ENCODE assay signal across 12 cellular contexts in the genomic region with DNA sequence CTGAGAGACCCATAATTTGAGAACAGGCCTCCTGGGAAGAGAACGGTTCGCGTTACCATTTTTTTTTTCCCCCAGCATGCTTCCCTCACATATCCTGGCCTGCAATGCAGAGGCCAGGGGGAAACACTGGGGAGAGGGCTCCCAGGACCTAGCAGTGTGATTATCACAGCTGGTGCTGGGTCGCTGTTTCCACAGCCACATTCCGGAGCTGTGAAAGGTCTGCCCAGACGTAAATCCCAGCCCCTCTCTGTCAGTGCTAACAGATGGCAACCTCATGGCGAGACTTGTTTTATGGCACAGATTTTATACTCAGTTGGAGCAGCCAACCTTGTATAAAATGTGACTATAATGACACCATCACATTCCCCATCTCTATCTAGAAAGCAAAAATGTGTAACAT.
DNase-seq lines count a peak whose midpoint lies in the region; ATAC-seq and TF ChIP-seq lines count a peak whose summit lies in the region.
"Had no signal": no experiment of that assay in that cellular context is flagged by ENCODE, and none has a peak within 500 bp of the region (broad histone marks: within the 10 kb centered on the region; RNA-seq: fewer than 3 reads in every experiment).

No MANE protein-coding gene starts in this region.

- DNase-seq in WERI-Rb-1: peak; percentile 29
- DNase-seq in fibroblast of villous mesenchyme (ENCODE audit: low read depth): peak; percentile 56
- no peak for DNase-seq in osteoblast (ENCODE audit: insufficient read length, low spot score, missing footprints)
- DNase-seq in gastrocnemius medialis: no peak
- no peak for DNase-seq in COR-L47 (lab: John Stamatoyannopoulos, UW)
- DNase-seq in PC-3: no peak
- DNase-seq: activated CD4-positive, alpha-beta T cell treated with anti-CD3 and anti-CD28 coated beads, Interleukin-2, amount 50 U/mL, for 48 hours; activated T-cell treated with anti-CD3 and anti-CD28 coated beads, Interleukin-2, amount 50 U/mL, for 72 hours; mammary epithelial cell; upper lobe of left lung had no signal

- no TSS peak for BruUV-seq in PC-3 (replicated peaks; lab: Mats Ljungman, UMichigan)

- no peak overlapping the region for H3K4me3 ChIP-seq in HEK293 (ENCODE audit: low read depth, low read length)
- H3K4me3 ChIP-seq in WERI-Rb-1 (ENCODE audit: low read depth, low read length): no peak overlapping the region
- no peak overlapping the region for H3K4me3 ChIP-seq in fibroblast of villous mesenchyme (ENCODE audit: low read depth, low read length)
- no peak overlapping the region for H3K4me3 ChIP-seq in osteoblast (ENCODE audit: insufficient read depth, low read length)
- H3K4me3 ChIP-seq in gastrocnemius medialis: no peak overlapping the region
- no peak overlapping the region for H3K4me3 ChIP-seq in PC-3 (ENCODE audit: low read length)
- H3K4me3 ChIP-seq: upper lobe of left lung had no signal

- TF ChIP-seq CTCF in HEK293 (tag by site-specific recombination; IDR thresholded peaks at IDR 0.05) (no peak), WERI-Rb-1 (IDR thresholded peaks at IDR 0.05; ENCODE audit: low read depth, low read length) (no peak), fibroblast of villous mesenchyme (IDR thresholded peaks at IDR 0.05; ENCODE audit: insufficient read depth, low read depth, low read length) (no peak), osteoblast (IDR thresholded peaks at IDR 0.05; ENCODE audit: extremely low read depth, low read depth, low read length) (no peak), gastrocnemius medialis (IDR thresholded peaks at IDR 0.05 in 4 of 5, conservative IDR thresholded peaks at IDR 0.05 in 1 of 5) (no peak), PC-3 (conservative IDR thresholded peaks at IDR 0.05; ENCODE audit: low read depth, low read length) (no peak)

- H3K9ac ChIP-seq in PC-3 (ENCODE audit: low read length): no peak overlapping the region

- H3K4me1 ChIP-seq in HEK293 (ENCODE audit: control insufficient read depth, insufficient read depth, low read length) (no peaks in the 10 kb centered on the region), osteoblast (ENCODE audit: insufficient read depth, low read length) (no peaks in the 10 kb centered on the region), gastrocnemius medialis (peaks cover 5 to 13% of the 10 kb centered on the region in 2 donors), PC-3 (ENCODE audit: insufficient read depth, low read length) (no peaks in the 10 kb centered on the region)

- ATAC-seq in gastrocnemius medialis (no peak), HG02884 (IDR thresholded peaks at IDR 0.05; ENCODE audit: unreplicated experiment) (no peak), PC-3 (no peak)
- ATAC-seq: activated T-cell treated with anti-CD3 and anti-CD28 coated beads, Interleukin-2, amount 50 U/mL, for 72 hours had no signal

- no peak for TF ChIP-seq POLR2A in gastrocnemius medialis (IDR thresholded peaks at IDR 0.05)

- no peaks in the 10 kb centered on the region for H4K20me1 ChIP-seq in osteoblast (ENCODE audit: insufficient read depth, low read length)
- no peaks in the 10 kb centered on the region for H4K20me1 ChIP-seq in PC-3 (ENCODE audit: low read length)

- POLR2A ChIA-PET in HEK293 (lab: Yijun Ruan, JAX): no interaction called here
- POLR2A ChIA-PET in PC-3 (lab: Charles Lee; ENCODE audit: unreplicated experiment): no interaction called here

- H3K4me2 ChIP-seq in osteoblast (ENCODE audit: insufficient read depth, low read length) (no peak overlapping the region), PC-3 (ENCODE audit: low read length) (no peak overlapping the region)

- no peaks in the 10 kb centered on the region for H3K79me2 ChIP-seq in osteoblast (ENCODE audit: insufficient read depth, low read length)
- no peaks in the 10 kb centered on the region for H3K79me2 ChIP-seq in PC-3 (ENCODE audit: low read length)

- H3K27ac ChIP-seq in HEK293 (ENCODE audit: extremely low read depth, low read depth, low read length) (no peak overlapping the region), WERI-Rb-1 (no peak overlapping the region), osteoblast (ENCODE audit: low read depth, low read length) (no peak overlapping the region), gastrocnemius medialis (no peak overlapping the region), PC-3 (ENCODE audit: low read length) (no peak overlapping the region)
- H3K27ac ChIP-seq: upper lobe of left lung had no signal

- intact Hi-C loops in gastrocnemius medialis (cut with DNase I; ENCODE audit: low total_unique reads): no loop called here
- intact Hi-C loops in PC-3 (cut with micrococcal nuclease): no loop called here

- H3K27me3 ChIP-seq in WERI-Rb-1 (ENCODE audit: insufficient read depth, low read depth, severe bottlenecking) (no peaks in the 10 kb centered on the region), osteoblast (ENCODE audit: insufficient read depth, low read length) (no peaks in the 10 kb centered on the region), gastrocnemius medialis (no peaks in the 10 kb centered on the region), PC-3 (ENCODE audit: low read length) (no peaks in the 10 kb centered on the region)
- H3K27me3 ChIP-seq: upper lobe of left lung had no signal

- H3K9me3 ChIP-seq in HEK293 (ENCODE audit: control insufficient read depth, insufficient read depth, low read depth, low read length) (no peaks in the 10 kb centered on the region), WERI-Rb-1 (ENCODE audit: severe bottlenecking) (no peaks in the 10 kb centered on the region), osteoblast (ENCODE audit: low read depth, low read length) (no peaks in the 10 kb centered on the region), gastrocnemius medialis (no peaks in the 10 kb centered on the region), PC-3 (ENCODE audit: low read length) (no peaks in the 10 kb centered on the region)
- H3K9me3 ChIP-seq: upper lobe of left lung had no signal

- H3K36me3 ChIP-seq in HEK293 (ENCODE audit: control insufficient read depth in 2 of 2, insufficient read depth in 1 of 2, low read length in 2 of 2) (no peaks in the 10 kb centered on the region), WERI-Rb-1 (no peaks in the 10 kb centered on the region), osteoblast (ENCODE audit: insufficient read depth, low read length) (no peaks in the 10 kb centered on the region), gastrocnemius medialis (no peaks in the 10 kb centered on the region), PC-3 (ENCODE audit: low read depth, low read length) (no peaks in the 10 kb centered on the region)
- H3K36me3 ChIP-seq: upper lobe of left lung had no signal

- CTCF ChIA-PET in HEK293 (lab: Yijun Ruan, JAX) (no interaction called here), PC-3 (lab: Charles Lee) (no interaction called here)

- peak overlapping the region; percentile 12 for H2AFZ ChIP-seq in osteoblast (ENCODE audit: low read length)
- no peak overlapping the region for H2AFZ ChIP-seq in PC-3 (ENCODE audit: low read length)

- in situ Hi-C loops in gastrocnemius medialis (cut with MboI; ENCODE audit: low sequenced_read_pairs in 4 of 4): no loop called here

- no peaks in the 10 kb centered on the region for H3F3A ChIP-seq in PC-3 (ENCODE audit: low read length, unreplicated experiment)

- no peaks in the 10 kb centered on the region for H3K9me2 ChIP-seq in PC-3 (replicated peaks; ENCODE audit: low read length)

TF ChIP-seq in HEK293, 187 proteins besides CTCF, POLR2A, EP300 and RAD21:
- TF ChIP-seq ZIC2 (tag by site-specific recombination; IDR thresholded peaks at IDR 0.05) (0 out of 2 replicates have a peak, but pooled peaks have one; percentile 13), ZNF529 (tag by site-specific recombination; IDR thresholded peaks at IDR 0.05; ENCODE audit: insufficient replicate concordance) (no peak), ZNF148 (tag by site-specific recombination; IDR thresholded peaks at IDR 0.05; ENCODE audit: borderline replicate concordance) (no peak), MYNN (tag by site-specific recombination; IDR thresholded peaks at IDR 0.05; ENCODE audit: borderline replicate concordance) (no peak), ZNF2 (tag by site-specific recombination; IDR thresholded peaks at IDR 0.05) (no peak)
- TF ChIP-seq, protein P1, sequence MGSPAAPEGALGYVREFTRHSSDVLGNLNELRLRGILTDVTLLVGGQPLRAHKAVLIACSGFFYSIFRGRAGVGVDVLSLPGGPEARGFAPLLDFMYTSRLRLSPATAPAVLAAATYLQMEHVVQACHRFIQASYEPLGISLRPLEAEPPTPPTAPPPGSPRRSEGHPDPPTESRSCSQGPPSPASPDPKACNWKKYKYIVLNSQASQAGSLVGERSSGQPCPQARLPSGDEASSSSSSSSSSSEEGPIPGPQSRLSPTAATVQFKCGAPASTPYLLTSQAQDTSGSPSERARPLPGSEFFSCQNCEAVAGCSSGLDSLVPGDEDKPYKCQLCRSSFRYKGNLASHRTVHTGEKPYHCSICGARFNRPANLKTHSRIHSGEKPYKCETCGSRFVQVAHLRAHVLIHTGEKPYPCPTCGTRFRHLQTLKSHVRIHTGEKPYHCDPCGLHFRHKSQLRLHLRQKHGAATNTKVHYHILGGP (tag by site-specific recombination; IDR thresholded peaks at IDR 0.05): no peak
TF ChIP-seq in HEK293: peak in this region for 1.

Comparison
In these comparisons a context has a peak if more than half of its experiments do, and no peak if none do; other contexts are left out.
1. DNase-seq: peak in WERI-Rb-1 (single experiment) and fibroblast of villous mesenchyme (single experiment); none in osteoblast (single experiment), gastrocnemius medialis (0 of 2), COR-L47 (single experiment) and PC-3 (single experiment).